ENCODE assay signal across 9 cellular contexts in the genomic region with DNA sequence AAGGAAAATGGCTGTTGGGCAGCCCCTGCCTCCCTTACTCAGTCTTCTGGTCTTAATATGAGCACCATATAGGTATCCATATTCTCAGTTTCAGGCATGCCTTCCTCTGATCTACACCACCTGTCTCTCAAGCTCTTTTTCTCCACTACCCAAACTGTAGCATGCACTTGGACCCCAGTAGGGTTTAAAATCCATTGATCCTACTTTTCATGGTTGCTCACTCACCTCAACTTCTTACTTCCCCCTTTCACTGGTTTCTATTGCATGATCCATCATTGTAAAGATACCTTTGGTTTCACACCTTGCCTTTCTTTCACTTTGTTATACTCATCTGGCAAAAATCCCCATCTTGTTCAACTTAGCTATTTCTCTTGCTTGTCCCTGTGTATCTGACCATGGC.
DNase-seq lines count a peak whose midpoint lies in the region; ATAC-seq, FAIRE-seq and TF ChIP-seq lines count a peak whose summit lies in the region.
"Had no signal": no experiment of that assay in that cellular context is flagged by ENCODE, and none has a peak within 500 bp of the region (broad histone marks: within the 10 kb centered on the region; RNA-seq: fewer than 3 reads in every experiment).

No MANE protein-coding gene starts in this region.

- H4K91ac ChIP-seq in neuronal stem cell (ENCODE audit: low read depth, low read length, poor library complexity): no peak overlapping the region

- no peak overlapping the region for H2BK120ac ChIP-seq in neuronal stem cell (ENCODE audit: low read depth, low read length)

- DNase-seq in neuronal stem cell (ENCODE audit: low spot score) (no peak), medulla oblongata (ENCODE audit: extremely low spot score) (no peak), DMS79 treated with DMSO at 0.1 percent for 48 hours (lab: John Stamatoyannopoulos, UW) (no peak), kidney (no peak)
- DNase-seq: NCI-H1417 treated with DMSO at 0.1 percent for 48 hours had no signal

- H2BK5ac ChIP-seq in neuronal stem cell (ENCODE audit: low read length): no peak overlapping the region

- H3K23ac ChIP-seq in neuronal stem cell (ENCODE audit: low read depth, low read length, poor library complexity): no peak overlapping the region

- no peak overlapping the region for H3K18ac ChIP-seq in neuronal stem cell (ENCODE audit: low read length)

- no peaks in the 10 kb centered on the region for H3K27me3 ChIP-seq in neuronal stem cell (ENCODE audit: control insufficient read depth in 3 of 3, insufficient read depth in 3 of 3, low read depth in 1 of 3, low read length in 3 of 3)

- no peak overlapping the region for H2AFZ ChIP-seq in neuronal stem cell (ENCODE audit: low read length)

- no peak overlapping the region for H3K9ac ChIP-seq in neuronal stem cell (ENCODE audit: low read depth, low read length, poor library complexity)
- H3K9ac ChIP-seq in kidney (ENCODE audit: low read length in 2 of 2): no peak overlapping the region

- ATAC-seq in GM18499 (IDR thresholded peaks at IDR 0.05; ENCODE audit: insufficient read depth, unreplicated experiment): peak; percentile 89
- peak; percentile 88 for ATAC-seq in GM19395 (IDR thresholded peaks at IDR 0.05; ENCODE audit: unreplicated experiment)
- peak; percentile 88 for ATAC-seq in HG02798 (IDR thresholded peaks at IDR 0.05; ENCODE audit: poor library complexity, unreplicated experiment)
- peak; percentile 77 for ATAC-seq in HG03460 (IDR thresholded peaks at IDR 0.05; ENCODE audit: unreplicated experiment)

- no peak overlapping the region for H3K27ac ChIP-seq in neuronal stem cell (replicated peaks; ENCODE audit: low read length)
- no peak overlapping the region for H3K27ac ChIP-seq in kidney (ENCODE audit: low read depth in 2 of 2, low read length in 2 of 2)

- H3K9me3 ChIP-seq in neuronal stem cell (replicated peaks in 1 of 2; ENCODE audit: control insufficient read depth in 2 of 2, insufficient read depth in 1 of 2, low read depth in 1 of 2, low read length in 2 of 2) (peaks cover 0 to 4% of the 10 kb centered on the region in 2 donors), kidney (ENCODE audit: control insufficient read depth in 1 of 2, low read length in 2 of 2) (no peaks in the 10 kb centered on the region)

- H3K4me1 ChIP-seq in neuronal stem cell (ENCODE audit: control insufficient read depth in 2 of 2, insufficient read depth in 1 of 2, low read depth in 1 of 2, low read length in 2 of 2) (peaks cover under 1 to 5% of the 10 kb centered on the region in 2 donors), kidney (ENCODE audit: control insufficient read depth in 1 of 2, insufficient read depth in 1 of 2, low read depth in 1 of 2, low read length in 2 of 2) (peaks cover 0 to under 1% of the 10 kb centered on the region in 2 donors)

- H4K8ac ChIP-seq in neuronal stem cell (ENCODE audit: low read depth, low read length): no peak overlapping the region

- no peak overlapping the region for H2AK5ac ChIP-seq in neuronal stem cell (ENCODE audit: low read depth, low read length)

- no peak overlapping the region for H3K4me3 ChIP-seq in neuronal stem cell (ENCODE audit: low read length in 2 of 2)
- H3K4me3 ChIP-seq in kidney (ENCODE audit: low read length in 2 of 2): no peak overlapping the region

- FAIRE-seq in kidney (lab: Jason Lieb, UNC): no peak

- H2BK15ac ChIP-seq in neuronal stem cell (ENCODE audit: low read length): no peak overlapping the region

- H3K4ac ChIP-seq in neuronal stem cell (ENCODE audit: low read length): no peak overlapping the region

- H3K79me1 ChIP-seq in neuronal stem cell (ENCODE audit: low read depth, low read length): no peaks in the 10 kb centered on the region

- no peak overlapping the region for H3K4me2 ChIP-seq in neuronal stem cell (ENCODE audit: insufficient read depth, low read length, poor library complexity, severe bottlenecking)

- H3K36me3 ChIP-seq in neuronal stem cell (replicated peaks in 1 of 2; ENCODE audit: control insufficient read depth in 2 of 2, insufficient read depth in 2 of 2, low read length in 2 of 2): no peaks in the 10 kb centered on the region
- H3K36me3 ChIP-seq in kidney (ENCODE audit: control insufficient read depth in 1 of 2, insufficient read depth in 2 of 2, low read length in 2 of 2): peaks cover 0 to 2% of the 10 kb centered on the region in 2 donors

- no peak overlapping the region for H2BK12ac ChIP-seq in neuronal stem cell (ENCODE audit: low read length)

- no peak overlapping the region for H3K14ac ChIP-seq in neuronal stem cell (ENCODE audit: low read length)

- intact Hi-C loops in kidney (cut with DNase I): no loop called here

- no peak for TF ChIP-seq CTCF in kidney (IDR thresholded peaks at IDR 0.05; ENCODE audit: borderline replicate concordance, extremely low read depth, insufficient read depth)
